Comparison of ENCODE assay signal across 1 cellular context in the genomic region with DNA sequence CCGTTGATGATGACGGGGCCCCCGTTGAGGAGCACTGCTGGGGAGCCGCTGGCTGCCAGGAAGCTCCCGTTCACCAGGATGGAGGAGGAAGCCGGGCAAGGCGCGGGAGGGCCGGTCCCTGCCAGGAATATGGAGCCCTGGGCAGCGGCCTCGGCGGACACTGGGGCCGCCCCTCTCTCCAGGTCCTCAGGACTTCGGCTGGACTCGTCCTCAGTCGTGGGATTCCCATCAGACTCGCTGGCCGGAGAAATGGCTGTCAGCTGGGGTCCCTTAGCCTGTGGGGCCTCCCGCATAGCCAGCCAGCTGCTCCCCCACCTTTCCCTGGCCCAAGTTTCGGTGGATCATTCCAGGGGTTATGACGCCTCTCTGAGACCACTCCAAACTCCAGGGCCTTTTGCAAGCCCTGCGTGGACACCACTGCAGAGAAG.
TF ChIP-seq lines count a peak whose summit lies in the region.

No MANE protein-coding gene starts in this region.

TF ChIP-seq in H1, 55 proteins besides CTCF, POLR2A, EP300 and RAD21:
- TF ChIP-seq EZH2 (IDR thresholded peaks at IDR 0.05; ENCODE audit: low read depth, low read length, severe bottlenecking) (no peak), TAF7 (optimal IDR thresholded peaks at IDR 0.05; ENCODE audit: borderline replicate concordance, low read depth, low read length) (no peak), GABPA (IDR thresholded peaks at IDR 0.05; ENCODE audit: borderline replicate concordance, insufficient read depth, low read length) (no peak), SIN3A (conservative IDR thresholded peaks at IDR 0.05 in 1 of 2, IDR thresholded peaks at IDR 0.05 in 1 of 2; ENCODE audit: low read depth in 1 of 2, low read length in 2 of 2) (no peak), YY1 (IDR thresholded peaks at IDR 0.05; ENCODE audit: low read depth, low read length) (no peak), JUND (IDR thresholded peaks at IDR 0.05; ENCODE audit: low read length) (no peak)
